ENCODE assay signal across 8 cellular contexts in genomic region chr15:59691194-59691805, GRCh38. TPM values are rescaled to one million over a fixed set of nuclear protein-coding genes. Genes with fewer than 3 reads are reported as not detected.
DNase-seq lines count a peak whose midpoint lies in the region; ATAC-seq and TF ChIP-seq lines count a peak whose summit lies in the region.

No MANE protein-coding gene starts in this region.

- H3K27ac ChIP-seq in left ventricle myocardium inferior (replicated peaks), result peak overlapping the region; percentile 99

- intact Hi-C loops in left ventricle myocardium inferior (cut with micrococcal nuclease), result no loop called here
- intact Hi-C loops in left ventricle myocardium superior (cut with micrococcal nuclease), result no loop called here

- peaks cover 39% of the 10 kb centered on the region for H3K4me1 ChIP-seq in left ventricle myocardium inferior

- POLR2A ChIA-PET in activated CD8-positive, alpha-beta T cell treated with anti-CD3 and anti-CD28 coated beads, Interleukin-2, amount 10 ng/mL, durations not matched to agents 7 days and 5 days (lab: Charles Lee), result interaction anchor here (0.6 to 4.0 kb wide), 3 partner anchors 25 to 309 kb away, joined by 3 to 33 read pairs (median 3); partner anchors contain the start of gene GTF2A2

- peak overlapping the region; percentile 35 for H3K27ac Mint-ChIP-seq in activated CD8-positive, alpha-beta T cell treated with anti-CD3 and anti-CD28 coated beads, Interleukin-2, amount 10 ng/mL, durations not matched to agents 7 days and 5 days

- H3K4me3 Mint-ChIP-seq in activated CD8-positive, alpha-beta T cell treated with anti-CD3 and anti-CD28 coated beads, Interleukin-2, amount 10 ng/mL, durations not matched to agents 7 days and 5 days, result peak overlapping the region; percentile 27

- no peaks in the 10 kb centered on the region for H3K9me3 ChIP-seq in left ventricle myocardium inferior (replicated peaks)

- H3K27me3 Mint-ChIP-seq in activated CD8-positive, alpha-beta T cell treated with anti-CD3 and anti-CD28 coated beads, Interleukin-2, amount 10 ng/mL, durations not matched to agents 7 days and 5 days (ENCODE audit: low read depth), result no peaks in the 10 kb centered on the region

- H3K4me1 Mint-ChIP-seq in activated CD8-positive, alpha-beta T cell treated with anti-CD3 and anti-CD28 coated beads, Interleukin-2, amount 10 ng/mL, durations not matched to agents 7 days and 5 days (ENCODE audit: low read depth), result peaks cover 23% of the 10 kb centered on the region

- DNase-seq in left ventricle myocardium inferior (no peak), left ventricle myocardium superior (no peak), NCI-H226 (peak; percentile 42), fibroblast of mammary gland (ENCODE audit: low read depth) (peak; percentile 57), retinal pigment epithelial cell (ENCODE audit: low read depth) (no peak)
- peak; percentile 69 for DNase-seq in activated CD8-positive, alpha-beta T cell treated with anti-CD3 and anti-CD28 coated beads, Interleukin-2, amount 10 ng/mL, durations not matched to agents 7 days and 5 days

- no peaks in the 10 kb centered on the region for H3K27me3 ChIP-seq in left ventricle myocardium inferior (ENCODE audit: low read depth)

- ATAC-seq in left ventricle myocardium superior (no peak), GM19328 (IDR thresholded peaks at IDR 0.05; ENCODE audit: unreplicated experiment) (no peak), HG02588 (IDR thresholded peaks at IDR 0.05; ENCODE audit: unreplicated experiment) (no peak)
- ATAC-seq in activated CD8-positive, alpha-beta T cell treated with anti-CD3 and anti-CD28 coated beads, Interleukin-2, amount 10 ng/mL, durations not matched to agents 7 days and 5 days, result no peak

- H3K9me3 Mint-ChIP-seq in activated CD8-positive, alpha-beta T cell treated with anti-CD3 and anti-CD28 coated beads, Interleukin-2, amount 10 ng/mL, durations not matched to agents 7 days and 5 days (ENCODE audit: insufficient read depth), result no peaks in the 10 kb centered on the region

- H3K36me3 Mint-ChIP-seq in activated CD8-positive, alpha-beta T cell treated with anti-CD3 and anti-CD28 coated beads, Interleukin-2, amount 10 ng/mL, durations not matched to agents 7 days and 5 days (ENCODE audit: low read depth), result peaks cover 11% of the 10 kb centered on the region

- TF ChIP-seq CTCF in left ventricle myocardium inferior (IDR thresholded peaks at IDR 0.05; ENCODE audit: borderline replicate concordance) (peak; percentile 77), fibroblast of mammary gland (conservative IDR thresholded peaks at IDR 0.05; ENCODE audit: control insufficient read depth, insufficient read depth, low read depth, low read length) (peak; percentile 65), retinal pigment epithelial cell (conservative IDR thresholded peaks at IDR 0.05; ENCODE audit: low read depth, low read length) (peak; percentile 69)

- H3K4me3 ChIP-seq in left ventricle myocardium inferior, result no peak overlapping the region
- no peak overlapping the region for H3K4me3 ChIP-seq in fibroblast of mammary gland (ENCODE audit: control insufficient read depth, low read depth, low read length)
- no peak overlapping the region for H3K4me3 ChIP-seq in retinal pigment epithelial cell (ENCODE audit: low read length)

- CTCF ChIA-PET in activated CD8-positive, alpha-beta T cell treated with anti-CD3 and anti-CD28 coated beads, Interleukin-2, amount 10 ng/mL, durations not matched to agents 7 days and 5 days (lab: Charles Lee), result interaction anchor here (0.8 to 2.9 kb wide), 22 partner anchors 14 to 637 kb away, joined by 3 to 17 read pairs (median 4); partner anchors contain the start of gene FOXB1

- H3K36me3 ChIP-seq in left ventricle myocardium inferior, result peaks cover 6% of the 10 kb centered on the region

RNA-seq across cellular contexts. Expression of gene BNIP2, which starts 2.2 kb away (rescaled TPM):
- total RNA-seq in left ventricle myocardium inferior (78.0 TPM), left ventricle myocardium superior (70.9 TPM)
- 10 to 100 TPM; 69.0 to 74.8 TPM for total RNA-seq in activated CD8-positive, alpha-beta T cell treated with anti-CD3 and anti-CD28 coated beads, Interleukin-2, amount 10 ng/mL, durations not matched to agents 7 days and 5 days

RNA-seq across cellular contexts. Expression of gene GTF2A2, which starts 34.0 kb away (rescaled TPM):
- total RNA-seq in left ventricle myocardium inferior, result 126 TPM
- total RNA-seq in left ventricle myocardium superior, result 121 TPM
- 100 to 1,000 TPM; 123 to 127 TPM for total RNA-seq in activated CD8-positive, alpha-beta T cell treated with anti-CD3 and anti-CD28 coated beads, Interleukin-2, amount 10 ng/mL, durations not matched to agents 7 days and 5 days

Comparison
In these comparisons a context has a peak if more than half of its experiments do, and no peak if none do; other contexts are left out.
1. DNase-seq: peak in NCI-H226 (single experiment), activated CD8-positive, alpha-beta T cell treated with anti-CD3 and anti-CD28 coated beads, Interleukin-2, amount 10 ng/mL, durations not matched to agents 7 days and 5 days (single experiment) and fibroblast of mammary gland (single experiment); none in left ventricle myocardium inferior (single experiment), left ventricle myocardium superior (single experiment) and retinal pigment epithelial cell (single experiment).
2. Peak in every context shown above with its lines, with median percentiles within 50 percentile points of each other: CTCF ChIP-seq.